In genomic region chr1:65153635-65154034, GRCh38 we compare ENCODE assay signal across 21 cellular contexts.
"Had no signal": no experiment of that assay in that cellular context is flagged by ENCODE, and none has a peak within 500 bp of the region (broad histone marks: within the 10 kb centered on the region; RNA-seq: fewer than 3 reads in every experiment).

No MANE protein-coding gene starts in this region.

- H3K36me3 ChIP-seq: gastrocnemius medialis, neutrophil, pancreas, sigmoid colon, spleen, tibial artery, uterus had no signal

- H3K4me3 Mint-ChIP-seq: activated CD4-positive, alpha-beta T cell treated with anti-CD3 and anti-CD28 coated beads, Interleukin-2, amount 10 ng/mL, durations not matched to agents 24 days and 14 days; activated CD8-positive, alpha-beta T cell treated with anti-CD3 and anti-CD28 coated beads, Interleukin-2, amount 10 ng/mL, durations not matched to agents 7 days and 5 days; activated naive CD4-positive, alpha-beta T cell treated with anti-CD3 and anti-CD28 coated beads for 36 hours; activated T-cell treated with anti-CD3 and anti-CD28 coated beads, Interleukin-2, amount 50 U/mL, for 24 hours; brain; natural killer cell treated with Interleukin-12 subunit alpha and Interleukin-12 subunit beta and Interleukin-15 and Interleukin-18, amount 100 ng/mL, for 72 hours; stimulated activated memory B cell treated with anti-CD40 and anti-IgM and Interleukin-4, amounts not matched to agents 10 μg/mL and 1 μg/mL and 100 μg/mL, for 72 hours had no signal

- H3K4me1 ChIP-seq: gastrocnemius medialis, pancreas, uterus had no signal

- H3K27ac Mint-ChIP-seq: activated CD4-positive, alpha-beta T cell treated with anti-CD3 and anti-CD28 coated beads, Interleukin-2, amount 10 ng/mL, durations not matched to agents 24 days and 14 days; activated CD8-positive, alpha-beta T cell treated with anti-CD3 and anti-CD28 coated beads, Interleukin-2, amount 10 ng/mL, durations not matched to agents 7 days and 5 days; activated naive CD4-positive, alpha-beta T cell treated with anti-CD3 and anti-CD28 coated beads for 36 hours; activated T-cell treated with anti-CD3 and anti-CD28 coated beads, Interleukin-2, amount 50 U/mL, for 24 hours; activated T-helper 2 cell treated with anti-CD3 and anti-CD28 coated beads, Interferon-gamma antibody, Interleukin-2, Interleukin-4, amounts not matched to agents 10 μg/mL and 5 μg/mL and 100 μg/mL, durations not matched to agents 14 hours and 24 hours and 36 hours; natural killer cell treated with Interleukin-12 subunit alpha and Interleukin-12 subunit beta and Interleukin-15 and Interleukin-18, amount 100 ng/mL, for 72 hours; stimulated activated memory B cell treated with anti-CD40 and anti-IgM and Interleukin-4, amounts not matched to agents 10 μg/mL and 1 μg/mL and 100 μg/mL, for 72 hours had no signal

- H3K27me3 ChIP-seq: gastrocnemius medialis, pancreas, sigmoid colon, tibial artery, uterus had no signal

- H3K36me3 Mint-ChIP-seq: natural killer cell treated with Interleukin-12 subunit alpha and Interleukin-12 subunit beta and Interleukin-15 and Interleukin-18, amount 100 ng/mL, for 72 hours; stimulated activated memory B cell treated with anti-CD40 and anti-IgM and Interleukin-4, amounts not matched to agents 10 μg/mL and 1 μg/mL and 100 μg/mL, for 72 hours had no signal

- ATAC-seq: activated CD8-positive, alpha-beta T cell treated with anti-CD3 and anti-CD28 coated beads, Interleukin-2, amount 10 ng/mL, durations not matched to agents 7 days and 5 days; gastrocnemius medialis; natural killer cell treated with Interleukin-12 subunit alpha and Interleukin-12 subunit beta and Interleukin-15 and Interleukin-18, amount 100 ng/mL, for 72 hours; pancreas; stimulated activated memory B cell treated with anti-CD40 and anti-IgM and Interleukin-4, amounts not matched to agents 10 μg/mL and 1 μg/mL and 100 μg/mL, for 72 hours had no signal

- H3K27ac ChIP-seq: gastrocnemius medialis, neutrophil, pancreas, sigmoid colon, spleen, tibial artery, uterus had no signal

- DNase-seq: activated CD4-positive, alpha-beta T cell treated with anti-CD3 and anti-CD28 coated beads, Interleukin-2, amount 10 ng/mL, durations not matched to agents 24 days and 14 days; activated CD8-positive, alpha-beta T cell treated with anti-CD3 and anti-CD28 coated beads, Interleukin-2, amount 10 ng/mL, durations not matched to agents 7 days and 5 days; activated naive CD4-positive, alpha-beta T cell treated with anti-CD3 and anti-CD28 coated beads for 36 hours; activated T-cell treated with anti-CD3 and anti-CD28 coated beads, Interleukin-2, amount 50 U/mL, for 24 hours; central memory CD4-positive, alpha-beta T cell; gastrocnemius medialis; head of caudate nucleus; kidney glomerular epithelial cell; mesendoderm; pancreas; sigmoid colon; spleen; stimulated activated CD4-positive, alpha-beta T cell treated with anti-CD3 and anti-CD28 coated beads, Interleukin-4, amount 100 ng/mL, for 4 hours; T1000; tibial artery; uterus had no signal

- H3K9me3 ChIP-seq: gastrocnemius medialis, neutrophil, pancreas, sigmoid colon, spleen, tibial artery, uterus had no signal

- H3K9me3 Mint-ChIP-seq: activated CD4-positive, alpha-beta T cell treated with anti-CD3 and anti-CD28 coated beads, Interleukin-2, amount 10 ng/mL, durations not matched to agents 24 days and 14 days; activated naive CD4-positive, alpha-beta T cell treated with anti-CD3 and anti-CD28 coated beads for 36 hours; activated T-cell treated with anti-CD3 and anti-CD28 coated beads, Interleukin-2, amount 50 U/mL, for 24 hours; activated T-helper 2 cell treated with anti-CD3 and anti-CD28 coated beads, Interferon-gamma antibody, Interleukin-2, Interleukin-4, amounts not matched to agents 10 μg/mL and 5 μg/mL and 100 μg/mL, durations not matched to agents 14 hours and 24 hours and 36 hours; brain; natural killer cell treated with Interleukin-12 subunit alpha and Interleukin-12 subunit beta and Interleukin-15 and Interleukin-18, amount 100 ng/mL, for 72 hours; stimulated activated memory B cell treated with anti-CD40 and anti-IgM and Interleukin-4, amounts not matched to agents 10 μg/mL and 1 μg/mL and 100 μg/mL, for 72 hours had no signal

- H3K4me3 ChIP-seq: gastrocnemius medialis, pancreas, sigmoid colon, spleen, tibial artery, uterus had no signal

- H3K27me3 Mint-ChIP-seq: activated CD4-positive, alpha-beta T cell treated with anti-CD3 and anti-CD28 coated beads, Interleukin-2, amount 10 ng/mL, durations not matched to agents 24 days and 14 days had no signal
